In genomic region chr14:99686557-99687283, GRCh38 we compare ENCODE assay signal across 20 cellular contexts. TPM values are rescaled to one million over a fixed set of nuclear protein-coding genes. Genes with fewer than 3 reads are reported as not detected.
DNase-seq lines count a peak whose midpoint lies in the region; ATAC-seq and TF ChIP-seq lines count a peak whose summit lies in the region.
"Had no signal": no experiment of that assay in that cellular context is flagged by ENCODE, and none has a peak within 500 bp of the region (broad histone marks: within the 10 kb centered on the region; RNA-seq: fewer than 3 reads in every experiment).

No MANE protein-coding gene starts in this region.

- H3K4me1 ChIP-seq in BLaER1 (peaks cover 65% of the 10 kb centered on the region), HEK293 (ENCODE audit: control insufficient read depth, insufficient read depth, low read length) (no peaks in the 10 kb centered on the region), neural progenitor cell (peaks cover 4% of the 10 kb centered on the region)
- H3K4me1 ChIP-seq: BE2C had no signal

- no peaks in the 10 kb centered on the region for H3K27me3 ChIP-seq in BLaER1
- H3K27me3 ChIP-seq in neural progenitor cell: no peaks in the 10 kb centered on the region
- H3K27me3 ChIP-seq: SJSA1 had no signal

- peaks cover 31% of the 10 kb centered on the region for H3K4me1 Mint-ChIP-seq in neural progenitor cell

- H3F3A ChIP-seq in neural progenitor cell (ENCODE audit: low read depth): peaks cover 16% of the 10 kb centered on the region

- H3K36me3 Mint-ChIP-seq in neural progenitor cell: no peaks in the 10 kb centered on the region
- H3K36me3 Mint-ChIP-seq: activated naive CD8-positive, alpha-beta T cell treated with anti-CD3 and anti-CD28 coated beads for 36 hours had no signal

- peaks cover 8% of the 10 kb centered on the region for H3K27me3 Mint-ChIP-seq in neural progenitor cell (ENCODE audit: insufficient read depth, low read depth)

- H3K4me3 ChIP-seq in BLaER1: no peak overlapping the region
- H3K4me3 ChIP-seq in HEK293 (ENCODE audit: low read depth, low read length): no peak overlapping the region
- no peak overlapping the region for H3K4me3 ChIP-seq in neural progenitor cell
- H3K4me3 ChIP-seq: SJSA1 had no signal

- CTCF ChIA-PET in HEK293 (lab: Yijun Ruan, JAX): interaction anchor here (0.6 to 2.8 kb wide), 6 partner anchors 7 to 212 kb away, joined by 3 to 11 read pairs (median 4); no protein-coding TSS in a partner anchor

- H4K20me1 ChIP-seq in BLaER1 (no peaks in the 10 kb centered on the region), neural progenitor cell (ENCODE audit: low read depth) (no peaks in the 10 kb centered on the region)

- no peak overlapping the region for H3K9ac ChIP-seq in BLaER1
- no peak overlapping the region for H3K9ac ChIP-seq in neural progenitor cell

- H3K27ac Mint-ChIP-seq in neural progenitor cell: peak overlapping the region; percentile 48
- H3K27ac Mint-ChIP-seq: activated naive CD8-positive, alpha-beta T cell treated with anti-CD3 and anti-CD28 coated beads for 36 hours; activated T-helper 17 cell treated with anti-CD3 and anti-CD28 coated beads, Interleukin-2, amount 50 U/mL, for 72 hours had no signal

- no peak for ATAC-seq in GM21576 (IDR thresholded peaks at IDR 0.05; ENCODE audit: unreplicated experiment)
- ATAC-seq: activated T-helper 17 cell treated with anti-CD3 and anti-CD28 coated beads, Interleukin-2, amount 50 U/mL, for 72 hours; Panc1 had no signal

- H3K9me3 Mint-ChIP-seq in neural progenitor cell: no peaks in the 10 kb centered on the region
- H3K9me3 Mint-ChIP-seq: activated naive CD8-positive, alpha-beta T cell treated with anti-CD3 and anti-CD28 coated beads for 36 hours; activated T-helper 17 cell treated with anti-CD3 and anti-CD28 coated beads, Interleukin-2, amount 50 U/mL, for 72 hours had no signal

- H3K9me3 ChIP-seq in BLaER1 (no peaks in the 10 kb centered on the region), HEK293 (ENCODE audit: control insufficient read depth, insufficient read depth, low read depth, low read length) (no peaks in the 10 kb centered on the region), neural progenitor cell (ENCODE audit: low read depth) (no peaks in the 10 kb centered on the region)
- H3K9me3 ChIP-seq: BE2C, Caco-2, SJSA1 had no signal

- H3K4me2 ChIP-seq in BLaER1 (peak overlapping the region; percentile 84), neural progenitor cell (no peak overlapping the region)

- POLR2A ChIA-PET in HEK293 (lab: Yijun Ruan, JAX): no interaction called here

- H3K4me3 Mint-ChIP-seq in neural progenitor cell: no peak overlapping the region
- H3K4me3 Mint-ChIP-seq: activated naive CD8-positive, alpha-beta T cell treated with anti-CD3 and anti-CD28 coated beads for 36 hours had no signal

- TF ChIP-seq CTCF in HEK293 (tag by site-specific recombination; IDR thresholded peaks at IDR 0.05) (no peak), neural progenitor cell (IDR thresholded peaks at IDR 0.05) (no peak)

- DNase-seq in caudate nucleus (lab: John Stamatoyannopoulos, UW): peak in 1 of 61 donors; percentile 48
- DNase-seq in neural progenitor cell (ENCODE audit: low spot score): no peak
- DNase-seq in amygdala (lab: John Stamatoyannopoulos, UW): no peak
- DNase-seq in activated CD4-positive, alpha-beta T cell treated with anti-CD3 and anti-CD28 coated beads, Interleukin-2, amount 50 U/mL, for 4 hours: no peak
- no peak for DNase-seq in DMS79 (lab: John Stamatoyannopoulos, UW)
- DNase-seq: activated naive CD8-positive, alpha-beta T cell treated with anti-CD3 and anti-CD28 coated beads for 36 hours; BE2C; Caco-2; mammary epithelial cell; NCI-H1417; NCI-H2107; NCI-H446 treated with DMSO at 0.1 percent for 48 hours; occipital lobe; T-helper 1 cell had no signal

- H3K36me3 ChIP-seq in BLaER1: no peaks in the 10 kb centered on the region
- no peaks in the 10 kb centered on the region for H3K36me3 ChIP-seq in HEK293 (ENCODE audit: control insufficient read depth in 2 of 2, insufficient read depth in 1 of 2, low read length in 2 of 2)
- no peaks in the 10 kb centered on the region for H3K36me3 ChIP-seq in neural progenitor cell
- H3K36me3 ChIP-seq: BE2C, SJSA1 had no signal

- H3K27ac ChIP-seq in BLaER1: peak overlapping the region; percentile 67; the same call in 1 of the 2 replicates
- H3K27ac ChIP-seq in HEK293 (ENCODE audit: extremely low read depth, low read depth, low read length): no peak overlapping the region
- H3K27ac ChIP-seq in caudate nucleus (ENCODE audit: low read depth, low read length): peak overlapping the region; percentile 6
- H3K27ac ChIP-seq in neural progenitor cell: no peak overlapping the region
- H3K27ac ChIP-seq: SJSA1 had no signal

- H3K79me2 ChIP-seq in neural progenitor cell (ENCODE audit: low read depth): no peaks in the 10 kb centered on the region

- H2AFZ ChIP-seq in neural progenitor cell (replicated peaks): no peak overlapping the region

TF ChIP-seq in HEK293, 187 proteins besides CTCF, POLR2A, EP300 and RAD21:
- TF ChIP-seq SCRT2 (tag by site-specific recombination; IDR thresholded peaks at IDR 0.05) (peak; percentile 77), SCRT1 (tag by site-specific recombination; IDR thresholded peaks at IDR 0.05; ENCODE audit: borderline replicate concordance) (peak; percentile 40; the same call in 1 of the 2 replicates), ZNF350 (tag by site-specific recombination; IDR thresholded peaks at IDR 0.05) (no peak), ZNF747 (tag by site-specific recombination; IDR thresholded peaks at IDR 0.05) (no peak)
- TF ChIP-seq, protein P1, sequence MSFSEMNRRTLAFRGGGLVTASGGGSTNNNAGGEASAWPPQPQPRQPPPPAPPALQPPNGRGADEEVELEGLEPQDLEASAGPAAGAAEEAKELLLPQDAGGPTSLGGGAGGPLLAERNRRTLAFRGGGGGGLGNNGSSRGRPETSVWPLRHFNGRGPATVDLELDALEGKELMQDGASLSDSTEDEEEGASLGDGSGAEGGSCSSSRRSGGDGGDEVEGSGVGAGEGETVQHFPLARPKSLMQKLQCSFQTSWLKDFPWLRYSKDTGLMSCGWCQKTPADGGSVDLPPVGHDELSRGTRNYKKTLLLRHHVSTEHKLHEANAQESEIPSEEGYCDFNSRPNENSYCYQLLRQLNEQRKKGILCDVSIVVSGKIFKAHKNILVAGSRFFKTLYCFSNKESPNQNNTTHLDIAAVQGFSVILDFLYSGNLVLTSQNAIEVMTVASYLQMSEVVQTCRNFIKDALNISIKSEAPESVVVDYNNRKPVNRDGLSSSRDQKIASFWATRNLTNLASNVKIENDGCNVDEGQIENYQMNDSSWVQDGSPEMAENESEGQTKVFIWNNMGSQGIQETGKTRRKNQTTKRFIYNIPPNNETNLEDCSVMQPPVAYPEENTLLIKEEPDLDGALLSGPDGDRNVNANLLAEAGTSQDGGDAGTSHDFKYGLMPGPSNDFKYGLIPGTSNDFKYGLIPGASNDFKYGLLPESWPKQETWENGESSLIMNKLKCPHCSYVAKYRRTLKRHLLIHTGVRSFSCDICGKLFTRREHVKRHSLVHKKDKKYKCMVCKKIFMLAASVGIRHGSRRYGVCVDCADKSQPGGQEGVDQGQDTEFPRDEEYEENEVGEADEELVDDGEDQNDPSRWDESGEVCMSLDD (tag by site-specific recombination; IDR thresholded peaks at IDR 0.05): no peak

RNA-seq across cellular contexts. Expression of gene CYP46A1, which starts 2.6 kb away (rescaled TPM):
- 0.77 and 1.1 TPM in 2 replicates for total RNA-seq in neural progenitor cell (ENCODE audit: low replicate concordance)
- total RNA-seq: mammary epithelial cell had no signal

RNA-seq across cellular contexts. Expression of gene HHIPL1, which starts 41.8 kb away (rescaled TPM):
- total RNA-seq in neural progenitor cell (ENCODE audit: low replicate concordance): 0.32 and 1.2 TPM in 2 replicates

Comparison
In these comparisons a context has a peak if more than half of its experiments do, and no peak if none do; other contexts are left out.
1. H3K27ac ChIP-seq: peak in BLaER1 (single experiment) and caudate nucleus (single experiment); none in HEK293 (single experiment) and neural progenitor cell (single experiment).